ENCODE assay signal across 1 cellular context in genomic region chr6:155268088-155268867, GRCh38.
TF ChIP-seq lines count a peak whose summit lies in the region.

No MANE protein-coding gene starts in this region.

TF ChIP-seq in HepG2, 621 proteins besides CTCF, POLR2A, EP300 and RAD21:
- peak; percentile 38; the same call in 1 of the 2 replicates for TF ChIP-seq STAG1 (CRISPR knock-in tag; IDR thresholded peaks at IDR 0.05)
- peak; percentile 40 for TF ChIP-seq RBM22 (optimal IDR thresholded peaks at IDR 0.05; ENCODE audit: low read length)
